20 cellular contexts compared by ENCODE assay signal in the genomic region with DNA sequence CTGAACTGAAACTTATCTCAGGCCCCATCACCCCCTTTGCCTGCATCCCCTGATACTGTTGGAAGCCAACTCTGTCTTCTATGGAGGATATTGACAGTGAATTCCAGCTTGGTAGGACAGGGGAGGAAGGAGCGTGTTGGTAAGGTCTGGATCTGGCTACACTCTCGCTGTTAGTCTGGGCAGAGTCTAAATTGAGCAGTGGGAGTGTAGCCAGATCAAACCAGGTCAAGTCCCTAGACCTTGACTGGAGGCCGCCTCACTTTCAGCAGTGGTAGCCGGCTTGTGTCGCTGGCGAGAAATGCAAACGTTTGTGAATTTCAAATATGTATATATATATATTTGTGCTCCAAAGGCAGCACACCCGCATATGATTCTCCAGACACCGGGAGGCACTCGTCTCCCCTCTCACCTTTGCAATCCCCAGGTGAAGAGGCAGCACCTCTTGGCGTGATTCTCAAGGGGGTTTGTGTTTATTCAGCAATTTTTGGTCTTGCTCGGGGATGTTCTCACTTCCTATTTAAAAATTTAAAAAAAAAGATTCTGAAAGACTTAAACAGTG. TPM values are rescaled to one million over a fixed set of nuclear protein-coding genes. Genes with fewer than 3 reads are reported as not detected.
DNase-seq lines count a peak whose midpoint lies in the region; ATAC-seq, FAIRE-seq and TF ChIP-seq lines count a peak whose summit lies in the region.
"Had no signal": no experiment of that assay in that cellular context is flagged by ENCODE, and none has a peak within 500 bp of the region (broad histone marks: within the 10 kb centered on the region; RNA-seq: fewer than 3 reads in every experiment).

No MANE protein-coding gene starts in this region.

- no peak for ATAC-seq in GM12878
- no peak for ATAC-seq in GM19452 (IDR thresholded peaks at IDR 0.05; ENCODE audit: unreplicated experiment)

- H3K18ac ChIP-seq in trophoblast cell (ENCODE audit: low read length) = no peak overlapping the region

- H3K4me3 ChIP-seq in GM12878 (no peak overlapping the region), trophoblast cell (ENCODE audit: low read depth, low read length) (peak overlapping the region; percentile 23), ovary (no peak overlapping the region)
- H3K4me3 ChIP-seq: BLaER1, MG63 had no signal

- no peak overlapping the region for H3K27ac ChIP-seq in GM12878 (ENCODE audit: control insufficient read depth, insufficient read depth)
- no peak overlapping the region for H3K27ac ChIP-seq in trophoblast cell (ENCODE audit: low read depth, low read length)
- no peak overlapping the region for H3K27ac ChIP-seq in ovary
- H3K27ac ChIP-seq: BLaER1 had no signal

- H3K79me2 ChIP-seq in GM12878 (ENCODE audit: control insufficient read depth, insufficient read depth, low read length) (no peaks in the 10 kb centered on the region), trophoblast cell (ENCODE audit: control insufficient read depth, insufficient read depth, low read length, poor library complexity) (no peaks in the 10 kb centered on the region)

- no peak overlapping the region for H2BK12ac ChIP-seq in trophoblast cell (ENCODE audit: low read length)

- H2AFZ ChIP-seq in GM12878 (ENCODE audit: control insufficient read depth, low read depth, low read length) (no peak overlapping the region), trophoblast cell (ENCODE audit: insufficient read depth, low read length, poor library complexity) (no peak overlapping the region)

- no peak overlapping the region for H4K12ac ChIP-seq in trophoblast cell (ENCODE audit: low read depth, low read length)

- H3K27me3 ChIP-seq in GM12878 (replicated peaks in 1 of 2; ENCODE audit: control insufficient read depth in 2 of 2, insufficient read depth in 2 of 2, low read length in 1 of 2) (no peaks in the 10 kb centered on the region), trophoblast cell (ENCODE audit: insufficient read depth, low read length) (no peaks in the 10 kb centered on the region), ovary (no peaks in the 10 kb centered on the region)
- H3K27me3 ChIP-seq: BLaER1, MG63 had no signal

- H3K9ac ChIP-seq in GM12878 (ENCODE audit: control insufficient read depth, insufficient read depth, low read length) = no peak overlapping the region
- no peak overlapping the region for H3K9ac ChIP-seq in trophoblast cell (ENCODE audit: low read length)
- H3K9ac ChIP-seq: BLaER1, SK-N-SH had no signal

- TF ChIP-seq EP300 in GM12878 (IDR thresholded peaks at IDR 0.05; ENCODE audit: borderline replicate concordance in 1 of 2, control insufficient read depth in 1 of 2, low read depth in 2 of 2, low read length in 2 of 2) = no peak
- no peak for TF ChIP-seq EP300 in ovary (IDR thresholded peaks at IDR 0.05)

- CTCF ChIA-PET in GM12878 (lab: Yijun Ruan, JAX) = interaction anchor here (0.6 to 2.3 kb wide), 11 partner anchors 7 to 342 kb away, joined by 3 to 8 read pairs (median 3); no protein-coding TSS in a partner anchor

- RAD21 ChIA-PET in GM12878 (lab: Charles Lee; ENCODE audit: unreplicated experiment) = interaction anchor here (1.1 kb wide), 1 partner anchor 334 kb away, joined by 4 read pairs; no protein-coding TSS in a partner anchor

- H3K79me1 ChIP-seq in trophoblast cell (ENCODE audit: low read length) = no peaks in the 10 kb centered on the region

- no peak overlapping the region for H3K14ac ChIP-seq in trophoblast cell (ENCODE audit: low read length)

- no peak overlapping the region for H3K4ac ChIP-seq in trophoblast cell (ENCODE audit: low read depth, low read length)

- WGBS in GM12878 (ENCODE audit: insufficient coverage, insufficient replicate concordance, low lambda C conversion rate, missing lambda C conversion rate) = 52% methylated on average over 12 of the region's 12 CpGs
- WGBS in trophoblast cell (ENCODE audit: extremely low coverage, insufficient coverage, insufficient read length) = no CpG with 5 or more reads among the region's 12 CpGs
- WGBS in ovary, 3 donors = 48 to 75% (median 58%) methylated on average over 12 of the region's 12 CpGs

- H3K9me3 ChIP-seq in GM12878 (replicated peaks; ENCODE audit: control insufficient read depth, insufficient read depth, low read length) (no peaks in the 10 kb centered on the region), trophoblast cell (ENCODE audit: insufficient read depth, low read depth, low read length) (no peaks in the 10 kb centered on the region), ovary (no peaks in the 10 kb centered on the region)
- H3K9me3 ChIP-seq: BLaER1, MG63, SK-N-SH had no signal

- H2AK5ac ChIP-seq in trophoblast cell (ENCODE audit: low read length) = no peak overlapping the region

- POLR2A ChIA-PET in GM12878 (lab: Charles Lee) = no interaction called here

- no peak overlapping the region for H2BK5ac ChIP-seq in trophoblast cell (ENCODE audit: low read depth, low read length, poor library complexity)

- DNase-seq in D341Med (ENCODE audit: low spot score) (peak; percentile 2), HTR-8/SVneo (ENCODE audit: insufficient read length, low spot score) (no peak), GM12878 (ENCODE audit: low read depth, low spot score) (no peak), trophoblast cell (no peak), ovary (no peak)
- no peak for DNase-seq in activated CD4-positive, alpha-beta T cell treated with anti-CD3 and anti-CD28 coated beads, Interleukin-2, amount 50 U/mL, for 4 hours
- DNase-seq: CD4-positive, CD25-positive, alpha-beta regulatory T cell; KG1; NCI-H2029 treated with DMSO at 0.1 percent for 48 hours; NCI-H446 treated with DMSO at 0.1 percent for 48 hours; NCI-H526 treated with DMSO at 0.1 percent for 48 hours; SK-N-SH; SW 1271 had no signal

- no peak overlapping the region for H4K91ac ChIP-seq in trophoblast cell (ENCODE audit: low read depth, low read length)

- intact Hi-C loops in GM12878 (cut with micrococcal nuclease; ENCODE audit: unreplicated experiment) = loop anchor here (10.0 kb wide), 1 partner anchor 143 kb away; a partner anchor contains a TSS
- intact Hi-C loops in ovary (cut with DNase I) = no loop called here

- no peak overlapping the region for H3K23ac ChIP-seq in trophoblast cell (ENCODE audit: low read length)

- no peaks in the 10 kb centered on the region for H4K20me1 ChIP-seq in GM12878 (ENCODE audit: control insufficient read depth, insufficient read depth)
- H4K20me1 ChIP-seq: BLaER1 had no signal

- peaks cover 51% of the 10 kb centered on the region for H3K4me1 ChIP-seq in GM12878 (ENCODE audit: control insufficient read depth, insufficient read depth, low read length)
- no peaks in the 10 kb centered on the region for H3K4me1 ChIP-seq in trophoblast cell (ENCODE audit: control insufficient read depth in 1 of 2, insufficient read depth in 2 of 2, low read length in 2 of 2)
- H3K4me1 ChIP-seq in ovary (ENCODE audit: insufficient read depth) = no peaks in the 10 kb centered on the region
- H3K4me1 ChIP-seq: BLaER1 had no signal

- H3K36me3 ChIP-seq in GM12878 (ENCODE audit: control insufficient read depth in 2 of 2, insufficient read depth in 2 of 2, low read length in 1 of 2) (no peaks in the 10 kb centered on the region), trophoblast cell (ENCODE audit: control insufficient read depth in 1 of 2, insufficient read depth in 2 of 2, low read length in 2 of 2) (no peaks in the 10 kb centered on the region), ovary (no peaks in the 10 kb centered on the region)
- H3K36me3 ChIP-seq: BLaER1, MG63 had no signal

- TF ChIP-seq CTCF in GM12878 (IDR thresholded peaks at IDR 0.05 in 2 of 3, conservative IDR thresholded peaks at IDR 0.05 in 1 of 3; ENCODE audit: control insufficient read depth in 2 of 3, extremely low read depth in 1 of 3, insufficient read depth in 1 of 3, low read depth in 3 of 3, low read length in 3 of 3) = no peak
- TF ChIP-seq CTCF in ovary (IDR thresholded peaks at IDR 0.05) = no peak

- TF ChIP-seq RAD21 in GM12878 (IDR thresholded peaks at IDR 0.05; ENCODE audit: insufficient read depth, low read depth, low read length) = no peak

- no TSS peak for BruUV-seq in GM12878 (replicated peaks; lab: Mats Ljungman, UMichigan)

- no peak overlapping the region for H4K8ac ChIP-seq in trophoblast cell (ENCODE audit: low read depth, low read length)

- no peak for TF ChIP-seq POLR2A in GM12878 (IDR thresholded peaks at IDR 0.05; ENCODE audit: low read depth, low read length)
- TF ChIP-seq POLR2A in ovary (IDR thresholded peaks at IDR 0.05) = no peak

- SMC1A ChIA-PET in GM12878 (lab: Charles Lee; ENCODE audit: uncharacterized antibody, unreplicated experiment) = interaction anchor here (0.9 to 4.0 kb wide), 4 partner anchors 26 to 606 kb away, joined by 3 to 39 read pairs (median 4); no protein-coding TSS in a partner anchor

- H3K4me2 ChIP-seq in GM12878 (ENCODE audit: control insufficient read depth, insufficient read depth) (peak overlapping the region; percentile 25; the same call in 1 of the 2 replicates), trophoblast cell (ENCODE audit: low read length) (no peak overlapping the region)
- H3K4me2 ChIP-seq: BLaER1, SK-N-SH had no signal

- no peak overlapping the region for H2BK120ac ChIP-seq in trophoblast cell (ENCODE audit: insufficient read depth, low read length, poor library complexity)

- in situ Hi-C loops in GM12878 (cut with MboI) = no loop called here

- FAIRE-seq in HTR-8/SVneo (lab: Jason Lieb, UNC) (peak; percentile 66), GM12878 (lab: Jason Lieb, UNC) (no peak)
- FAIRE-seq: A204.1, D721Med, GM12892, H54 had no signal

RNA-seq across cellular contexts. Expression of a gene that starts 26.7 kb away (rescaled TPM):
- 48.9 and 54.3 TPM in 2 replicates for total RNA-seq in GM12878 (2013; cell fraction: nucleolus; rRNA removed)
- total RNA-seq in GM12878 (2014; rRNA removed) (86.7 and 92.6 TPM in 2 replicates), GM12878 (2014; rRNA removed; fragmentation: Illumina TruSeq; extraction: Trizol) (30.7 and 31.2 TPM in 2 replicates), GM12878 (2021) (115 and 126 TPM in 2 replicates), ovary (100 to 1,000 TPM in 2 of 7 donors, 10 to 100 TPM in 5; 29.3 to 264 (median 51.1) TPM)
- 47.8 TPM for polyA plus RNA-seq in GM12878 (2011; ENCODE audit: low read depth)
- polyA plus RNA-seq in GM12878 (2011; rRNA removed) (36.1 and 106 TPM in 2 replicates), GM12878 (2014; fragmentation: Illumina TruSeq; extraction: Trizol) (54.0 and 92.0 TPM in 2 replicates), GM12878 (2014; fragmentation: Nextera tagmentation; extraction: Ambion mirVana) (10 to 100 TPM in 1 of 2 experiments, 1 to 10 TPM in 1; 4.2 to 13.8 TPM), GM12878 (2014; rRNA removed) (67.8 and 79.5 TPM in 2 replicates), GM12878 (2016; fragmentation: Nextera tagmentation; extraction: Ambion mirVana) (10 to 100 TPM; 46.1 to 47.8 TPM), ovary (10 to 100 TPM; 25.3 to 61.0 TPM)
- 89.5 and 113 TPM in 2 replicates for polyA plus RNA-seq in GM12878 (2011; cell fraction: cytosol; rRNA removed)
- 78.6 and 90.6 TPM in 2 replicates for polyA plus RNA-seq in GM12878 (2011; cell fraction: nucleus; rRNA removed)
- 84.3 and 96.6 TPM in 2 replicates for polyA plus RNA-seq in GM12878 (2012)
- polyA minus RNA-seq in GM12878 (2011; rRNA and poly(A)+ RNA removed) = 90.8 and 101 TPM in 2 replicates
- 66.6 and 73.7 TPM in 2 replicates for polyA minus RNA-seq in GM12878 (2011; cell fraction: cytosol; rRNA and poly(A)+ RNA removed)
- 26.7 and 44.7 TPM in 2 replicates for polyA minus RNA-seq in GM12878 (2011; cell fraction: nucleus; rRNA and poly(A)+ RNA removed)
- polyA plus RNA-seq in trophoblast cell (2013) = 282 and 291 TPM in 2 replicates

RNA-seq across cellular contexts. Expression of a gene that starts 31.5 kb away (rescaled TPM):
- 486 and 543 TPM in 2 replicates for total RNA-seq in GM12878 (2013; cell fraction: nucleolus; rRNA removed)
- total RNA-seq in GM12878 (2014; rRNA removed) (83.2 and 89.2 TPM in 2 replicates), GM12878 (2014; rRNA removed; fragmentation: Illumina TruSeq; extraction: Trizol) (57.4 and 57.5 TPM in 2 replicates), GM12878 (2021) (83.1 and 90.2 TPM in 2 replicates), ovary (10 to 100 TPM; 30.8 to 69.0 (median 53.0) TPM)
- polyA plus RNA-seq in GM12878 (2011; ENCODE audit: low read depth) = 55.1 TPM
- polyA plus RNA-seq in GM12878 (2011; rRNA removed) (62.0 and 75.2 TPM in 2 replicates), GM12878 (2014; fragmentation: Illumina TruSeq; extraction: Trizol) (51.4 and 57.4 TPM in 2 replicates), GM12878 (2014; fragmentation: Nextera tagmentation; extraction: Ambion mirVana) (10 to 100 TPM; 12.2 to 18.8 TPM), GM12878 (2014; rRNA removed) (88.9 and 89.0 TPM in 2 replicates), GM12878 (2016; fragmentation: Nextera tagmentation; extraction: Ambion mirVana) (10 to 100 TPM; 66.7 to 72.3 TPM), ovary (10 to 100 TPM; 33.6 to 40.6 TPM)
- polyA plus RNA-seq in GM12878 (2011; cell fraction: cytosol; rRNA removed) = 73.7 and 88.1 TPM in 2 replicates
- polyA plus RNA-seq in GM12878 (2011; cell fraction: nucleus; rRNA removed) = 631 and 743 TPM in 2 replicates
- 104 and 105 TPM in 2 replicates for polyA plus RNA-seq in GM12878 (2012)
- 119 and 154 TPM in 2 replicates for polyA minus RNA-seq in GM12878 (2011; rRNA and poly(A)+ RNA removed)
- polyA minus RNA-seq in GM12878 (2011; cell fraction: cytosol; rRNA and poly(A)+ RNA removed) = 29.8 and 31.1 TPM in 2 replicates
- 209 and 266 TPM in 2 replicates for polyA minus RNA-seq in GM12878 (2011; cell fraction: nucleus; rRNA and poly(A)+ RNA removed)
- 32.7 and 33.1 TPM in 2 replicates for polyA plus RNA-seq in trophoblast cell (2013)
